In genomic region chr5:176436641-176437040, GRCh38 we compare ENCODE assay signal across 10 cellular contexts. TPM values are rescaled to one million over a fixed set of nuclear protein-coding genes. Genes with fewer than 3 reads are reported as not detected.
DNase-seq lines count a peak whose midpoint lies in the region; ATAC-seq, FAIRE-seq and TF ChIP-seq lines count a peak whose summit lies in the region.
"Had no signal": no experiment of that assay in that cellular context is flagged by ENCODE, and none has a peak within 500 bp of the region (broad histone marks: within the 10 kb centered on the region; RNA-seq: fewer than 3 reads in every experiment).

No MANE protein-coding gene starts in this region.

- no peak overlapping the region for H3K27ac Mint-ChIP-seq in activated naive CD8-positive, alpha-beta T cell treated with anti-CD3 and anti-CD28 coated beads, Interleukin-2, amount 10 ng/mL, durations not matched to agents 7 days and 5 days
- H3K27ac Mint-ChIP-seq in natural killer cell treated with Interleukin-12 subunit alpha and Interleukin-12 subunit beta and Interleukin-15 and Interleukin-18, amount 100 ng/mL, for 72 hours, result peak overlapping the region in 1 of 2 donors; percentile 6

- TF ChIP-seq CTCF in smooth muscle cell (IDR thresholded peaks at IDR 0.05; ENCODE audit: borderline replicate concordance, insufficient read depth, poor library complexity, severe bottlenecking), result no peak

- H3F3A ChIP-seq in smooth muscle cell (ENCODE audit: low read depth), result no peaks in the 10 kb centered on the region

- peaks cover 3% of the 10 kb centered on the region for H3K9me3 Mint-ChIP-seq in activated naive CD8-positive, alpha-beta T cell treated with anti-CD3 and anti-CD28 coated beads, Interleukin-2, amount 10 ng/mL, durations not matched to agents 7 days and 5 days
- H3K9me3 Mint-ChIP-seq in natural killer cell treated with Interleukin-12 subunit alpha and Interleukin-12 subunit beta and Interleukin-15 and Interleukin-18, amount 100 ng/mL, for 72 hours, result no peaks in the 10 kb centered on the region

- no peaks in the 10 kb centered on the region for H3K9me3 ChIP-seq in smooth muscle cell (replicated peaks; ENCODE audit: low read depth)

- POLR2A ChIA-PET in activated naive CD8-positive, alpha-beta T cell treated with anti-CD3 and anti-CD28 coated beads, Interleukin-2, amount 10 ng/mL, durations not matched to agents 7 days and 5 days (lab: Charles Lee), result interaction anchor here (0.7 to 1.6 kb wide), 2 partner anchors 11 to 98 kb away, joined by 3 to 7 read pairs; partner anchors contain the start of gene FAF2

- no peak overlapping the region for H3K4me3 ChIP-seq in smooth muscle cell

- no peak overlapping the region for H3K9ac ChIP-seq in smooth muscle cell (ENCODE audit: low read depth)

- peak; percentile 14 for FAIRE-seq in GM19239 (lab: Jason Lieb, UNC)

- no peak overlapping the region for H2AFZ ChIP-seq in smooth muscle cell (ENCODE audit: low read depth)

- H3K36me3 ChIP-seq in smooth muscle cell (ENCODE audit: low read depth), result no peaks in the 10 kb centered on the region

- H3K79me2 ChIP-seq in smooth muscle cell (ENCODE audit: low read depth), result no peaks in the 10 kb centered on the region

- no peaks in the 10 kb centered on the region for H4K20me1 ChIP-seq in smooth muscle cell (ENCODE audit: low read depth)

- peak; percentile 76 for ATAC-seq in activated naive CD8-positive, alpha-beta T cell treated with anti-CD3 and anti-CD28 coated beads, Interleukin-2, amount 10 ng/mL, durations not matched to agents 7 days and 5 days (ENCODE audit: low read depth)
- ATAC-seq in natural killer cell treated with Interleukin-12 subunit alpha and Interleukin-12 subunit beta and Interleukin-15 and Interleukin-18, amount 100 ng/mL, for 72 hours, result peak in 1 of 2 donors; percentile 44

- no peak overlapping the region for H3K27ac ChIP-seq in smooth muscle cell (ENCODE audit: low read depth)
- H3K27ac ChIP-seq: RWPE1 had no signal

- DNase-seq in GM19239 (ENCODE audit: insufficient read length, low spot score) (no peak), NOMO-1 treated with DMSO at 0.1 percent for 48 hours (lab: John Stamatoyannopoulos, UW; ENCODE audit: unreplicated experiment) (peak; percentile 51), NCI-H1436 treated with DMSO at 0.1 percent for 48 hours (lab: John Stamatoyannopoulos, UW) (no peak), iPS-NIHi11 (ENCODE audit: low spot score) (no peak), smooth muscle cell (lab: John Stamatoyannopoulos, UW; ENCODE audit: unreplicated experiment) (no peak), KG1 (lab: John Stamatoyannopoulos, UW) (no peak)
- DNase-seq in activated naive CD8-positive, alpha-beta T cell treated with anti-CD3 and anti-CD28 coated beads, Interleukin-2, amount 10 ng/mL, durations not matched to agents 7 days and 5 days, result no peak
- DNase-seq in natural killer cell treated with Interleukin-12 subunit alpha and Interleukin-12 subunit beta and Interleukin-15 and Interleukin-18, amount 100 ng/mL, for 72 hours (ENCODE audit: low spot score), result no peak
- DNase-seq: islet precursor cell had no signal

- H3K27me3 ChIP-seq in smooth muscle cell (ENCODE audit: low read depth), result peaks cover 4% of the 10 kb centered on the region

- H3K4me3 Mint-ChIP-seq in activated naive CD8-positive, alpha-beta T cell treated with anti-CD3 and anti-CD28 coated beads, Interleukin-2, amount 10 ng/mL, durations not matched to agents 7 days and 5 days, result peak overlapping the region; percentile 38
- peak overlapping the region; percentile 46 for H3K4me3 Mint-ChIP-seq in natural killer cell treated with Interleukin-12 subunit alpha and Interleukin-12 subunit beta and Interleukin-15 and Interleukin-18, amount 100 ng/mL, for 72 hours

- H3K4me1 ChIP-seq in smooth muscle cell (ENCODE audit: low read depth), result peaks cover under 1% of the 10 kb centered on the region

- no peaks in the 10 kb centered on the region for H3K36me3 Mint-ChIP-seq in activated naive CD8-positive, alpha-beta T cell treated with anti-CD3 and anti-CD28 coated beads, Interleukin-2, amount 10 ng/mL, durations not matched to agents 7 days and 5 days
- H3K36me3 Mint-ChIP-seq in natural killer cell treated with Interleukin-12 subunit alpha and Interleukin-12 subunit beta and Interleukin-15 and Interleukin-18, amount 100 ng/mL, for 72 hours, result no peaks in the 10 kb centered on the region

- H3K27me3 Mint-ChIP-seq in activated naive CD8-positive, alpha-beta T cell treated with anti-CD3 and anti-CD28 coated beads, Interleukin-2, amount 10 ng/mL, durations not matched to agents 7 days and 5 days, result peaks cover 4% of the 10 kb centered on the region
- peaks cover 0 to 4% of the 10 kb centered on the region in 2 donors for H3K27me3 Mint-ChIP-seq in natural killer cell treated with Interleukin-12 subunit alpha and Interleukin-12 subunit beta and Interleukin-15 and Interleukin-18, amount 100 ng/mL, for 72 hours

- peaks cover 9% of the 10 kb centered on the region for H3K4me1 Mint-ChIP-seq in activated naive CD8-positive, alpha-beta T cell treated with anti-CD3 and anti-CD28 coated beads, Interleukin-2, amount 10 ng/mL, durations not matched to agents 7 days and 5 days
- H3K4me1 Mint-ChIP-seq in natural killer cell treated with Interleukin-12 subunit alpha and Interleukin-12 subunit beta and Interleukin-15 and Interleukin-18, amount 100 ng/mL, for 72 hours (ENCODE audit: low read depth in 2 of 2), result peaks cover 10% of the 10 kb centered on the region in 2 donors

- WGBS in smooth muscle cell (ENCODE audit: low lambda C conversion rate), result 72% methylated on average over 5 of the region's 5 CpGs

- no peak overlapping the region for H3K4me2 ChIP-seq in smooth muscle cell

RNA-seq across cellular contexts. Expression of gene FAF2, which starts 11.5 kb away (rescaled TPM):
- total RNA-seq in activated naive CD8-positive, alpha-beta T cell treated with anti-CD3 and anti-CD28 coated beads, Interleukin-2, amount 10 ng/mL, durations not matched to agents 7 days and 5 days, result 10 to 100 TPM; 32.4 TPM
- total RNA-seq in natural killer cell treated with Interleukin-12 subunit alpha and Interleukin-12 subunit beta and Interleukin-15 and Interleukin-18, amount 100 ng/mL, for 72 hours, result 10 to 100 TPM; 47.3 to 50.5 TPM
- total RNA-seq in smooth muscle cell, result 51.3 and 59.3 TPM in 2 replicates
- 38.2 and 38.3 TPM in 2 replicates for polyA plus RNA-seq in smooth muscle cell

RNA-seq across cellular contexts. Expression of gene CLTB, which starts 20.3 kb away (rescaled TPM):
- total RNA-seq in activated naive CD8-positive, alpha-beta T cell treated with anti-CD3 and anti-CD28 coated beads, Interleukin-2, amount 10 ng/mL, durations not matched to agents 7 days and 5 days, result 10 to 100 TPM; 52.8 to 53.1 TPM
- total RNA-seq in natural killer cell treated with Interleukin-12 subunit alpha and Interleukin-12 subunit beta and Interleukin-15 and Interleukin-18, amount 100 ng/mL, for 72 hours, result 10 to 100 TPM; 64.0 to 80.5 TPM
- 107 and 111 TPM in 2 replicates for total RNA-seq in smooth muscle cell
- 125 and 277 TPM in 2 replicates for polyA plus RNA-seq in smooth muscle cell

RNA-seq across cellular contexts. Expression of gene HIGD2A, which starts 48.1 kb away (rescaled TPM):
- 10 to 100 TPM; 97.6 to 97.7 TPM for total RNA-seq in activated naive CD8-positive, alpha-beta T cell treated with anti-CD3 and anti-CD28 coated beads, Interleukin-2, amount 10 ng/mL, durations not matched to agents 7 days and 5 days
- 100 to 1,000 TPM in 1 of 2 donors, 10 to 100 TPM in 1; 88.9 to 117 TPM for total RNA-seq in natural killer cell treated with Interleukin-12 subunit alpha and Interleukin-12 subunit beta and Interleukin-15 and Interleukin-18, amount 100 ng/mL, for 72 hours
- 94.5 and 108 TPM in 2 replicates for total RNA-seq in smooth muscle cell
- polyA plus RNA-seq in smooth muscle cell, result 135 and 140 TPM in 2 replicates

RNA-seq across cellular contexts. Expression of gene NOP16, which starts 48.2 kb away (rescaled TPM):
- 10 to 100 TPM; 27.5 to 30.3 TPM for total RNA-seq in activated naive CD8-positive, alpha-beta T cell treated with anti-CD3 and anti-CD28 coated beads, Interleukin-2, amount 10 ng/mL, durations not matched to agents 7 days and 5 days
- 100 to 1,000 TPM in 1 of 2 donors, 10 to 100 TPM in 1; 62.0 to 155 TPM for total RNA-seq in natural killer cell treated with Interleukin-12 subunit alpha and Interleukin-12 subunit beta and Interleukin-15 and Interleukin-18, amount 100 ng/mL, for 72 hours
- 10.7 and 17.2 TPM in 2 replicates for total RNA-seq in smooth muscle cell
- polyA plus RNA-seq in smooth muscle cell, result 27.9 and 52.4 TPM in 2 replicates
